ENCODE assay signal across 1 cellular context in the genomic region with DNA sequence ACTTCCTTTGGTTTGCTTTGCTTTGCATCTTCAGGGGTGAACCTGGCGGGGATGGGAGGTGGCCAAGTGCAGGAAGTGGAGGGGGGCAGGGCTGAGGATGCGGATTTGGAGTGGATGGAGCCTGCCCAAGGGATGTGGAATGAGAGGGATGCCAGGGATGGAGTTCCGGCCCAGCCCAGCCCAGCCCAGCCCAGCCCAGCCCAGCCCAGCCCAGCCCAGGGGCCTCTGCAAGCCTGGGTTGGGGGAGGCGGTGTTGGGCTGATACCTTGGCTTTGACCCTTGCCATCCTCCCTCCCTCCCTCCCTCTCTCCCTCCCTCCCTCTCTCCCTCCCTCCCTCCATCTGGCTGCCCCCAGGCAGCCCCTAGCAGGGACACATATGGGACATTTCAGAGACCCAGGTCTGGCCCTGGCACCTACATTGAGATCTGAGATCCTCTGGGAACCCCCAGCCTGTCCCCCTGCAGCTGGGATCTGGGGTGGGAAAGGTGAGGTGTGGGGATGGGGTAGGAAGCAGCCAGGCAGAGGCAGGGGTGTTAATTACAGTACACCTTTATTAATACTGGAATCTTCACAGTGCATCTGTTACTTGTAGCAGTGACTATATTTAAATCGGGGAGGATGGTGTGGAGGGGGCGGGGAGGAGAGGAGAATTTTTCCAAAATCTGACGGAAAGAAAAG.
TF ChIP-seq lines count a peak whose summit lies in the region.

No MANE protein-coding gene starts in this region.

TF ChIP-seq in GM23338, 12 proteins besides CTCF, POLR2A, EP300 and RAD21 (continued from another document):
- TF ChIP-seq, protein P1, sequence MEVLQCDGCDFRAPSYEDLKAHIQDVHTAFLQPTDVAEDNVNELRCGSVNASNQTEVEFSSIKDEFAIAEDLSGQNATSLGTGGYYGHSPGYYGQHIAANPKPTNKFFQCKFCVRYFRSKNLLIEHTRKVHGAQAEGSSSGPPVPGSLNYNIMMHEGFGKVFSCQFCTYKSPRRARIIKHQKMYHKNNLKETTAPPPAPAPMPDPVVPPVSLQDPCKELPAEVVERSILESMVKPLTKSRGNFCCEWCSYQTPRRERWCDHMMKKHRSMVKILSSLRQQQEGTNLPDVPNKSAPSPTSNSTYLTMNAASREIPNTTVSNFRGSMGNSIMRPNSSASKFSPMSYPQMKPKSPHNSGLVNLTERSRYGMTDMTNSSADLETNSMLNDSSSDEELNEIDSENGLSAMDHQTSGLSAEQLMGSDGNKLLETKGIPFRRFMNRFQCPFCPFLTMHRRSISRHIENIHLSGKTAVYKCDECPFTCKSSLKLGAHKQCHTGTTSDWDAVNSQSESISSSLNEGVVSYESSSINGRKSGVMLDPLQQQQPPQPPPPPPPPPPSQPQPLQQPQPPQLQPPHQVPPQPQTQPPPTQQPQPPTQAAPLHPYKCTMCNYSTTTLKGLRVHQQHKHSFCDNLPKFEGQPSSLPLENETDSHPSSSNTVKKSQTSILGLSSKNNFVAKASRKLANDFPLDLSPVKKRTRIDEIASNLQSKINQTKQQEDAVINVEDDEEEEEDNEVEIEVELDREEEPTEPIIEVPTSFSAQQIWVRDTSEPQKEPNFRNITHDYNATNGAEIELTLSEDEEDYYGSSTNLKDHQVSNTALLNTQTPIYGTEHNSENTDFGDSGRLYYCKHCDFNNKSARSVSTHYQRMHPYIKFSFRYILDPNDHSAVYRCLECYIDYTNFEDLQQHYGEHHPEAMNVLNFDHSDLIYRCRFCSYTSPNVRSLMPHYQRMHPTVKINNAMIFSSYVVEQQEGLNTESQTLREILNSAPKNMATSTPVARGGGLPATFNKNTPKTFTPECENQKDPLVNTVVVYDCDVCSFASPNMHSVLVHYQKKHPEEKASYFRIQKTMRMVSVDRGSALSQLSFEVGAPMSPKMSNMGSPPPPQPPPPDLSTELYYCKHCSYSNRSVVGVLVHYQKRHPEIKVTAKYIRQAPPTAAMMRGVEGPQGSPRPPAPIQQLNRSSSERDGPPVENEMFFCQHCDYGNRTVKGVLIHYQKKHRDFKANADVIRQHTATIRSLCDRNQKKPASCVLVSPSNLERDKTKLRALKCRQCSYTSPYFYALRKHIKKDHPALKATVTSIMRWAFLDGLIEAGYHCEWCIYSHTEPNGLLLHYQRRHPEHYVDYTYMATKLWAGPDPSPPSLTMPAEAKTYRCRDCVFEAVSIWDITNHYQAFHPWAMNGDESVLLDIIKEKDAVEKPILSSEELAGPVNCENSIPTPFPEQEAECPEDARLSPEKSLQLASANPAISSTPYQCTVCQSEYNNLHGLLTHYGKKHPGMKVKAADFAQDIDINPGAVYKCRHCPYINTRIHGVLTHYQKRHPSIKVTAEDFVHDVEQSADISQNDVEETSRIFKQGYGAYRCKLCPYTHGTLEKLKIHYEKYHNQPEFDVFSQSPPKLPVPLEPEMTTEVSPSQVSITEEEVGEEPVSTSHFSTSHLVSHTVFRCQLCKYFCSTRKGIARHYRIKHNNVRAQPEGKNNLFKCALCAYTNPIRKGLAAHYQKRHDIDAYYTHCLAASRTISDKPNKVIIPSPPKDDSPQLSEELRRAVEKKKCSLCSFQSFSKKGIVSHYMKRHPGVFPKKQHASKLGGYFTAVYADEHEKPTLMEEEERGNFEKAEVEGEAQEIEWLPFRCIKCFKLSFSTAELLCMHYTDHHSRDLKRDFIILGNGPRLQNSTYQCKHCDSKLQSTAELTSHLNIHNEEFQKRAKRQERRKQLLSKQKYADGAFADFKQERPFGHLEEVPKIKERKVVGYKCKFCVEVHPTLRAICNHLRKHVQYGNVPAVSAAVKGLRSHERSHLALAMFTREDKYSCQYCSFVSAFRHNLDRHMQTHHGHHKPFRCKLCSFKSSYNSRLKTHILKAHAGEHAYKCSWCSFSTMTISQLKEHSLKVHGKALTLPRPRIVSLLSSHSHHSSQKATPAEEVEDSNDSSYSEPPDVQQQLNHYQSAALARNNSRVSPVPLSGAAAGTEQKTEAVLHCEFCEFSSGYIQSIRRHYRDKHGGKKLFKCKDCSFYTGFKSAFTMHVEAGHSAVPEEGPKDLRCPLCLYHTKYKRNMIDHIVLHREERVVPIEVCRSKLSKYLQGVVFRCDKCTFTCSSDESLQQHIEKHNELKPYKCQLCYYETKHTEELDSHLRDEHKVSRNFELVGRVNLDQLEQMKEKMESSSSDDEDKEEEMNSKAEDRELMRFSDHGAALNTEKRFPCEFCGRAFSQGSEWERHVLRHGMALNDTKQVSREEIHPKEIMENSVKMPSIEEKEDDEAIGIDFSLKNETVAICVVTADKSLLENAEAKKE (CRISPR knock-in tag; IDR thresholded peaks at IDR 0.05): no peak
- TF ChIP-seq POLR2AphosphoS5 (IDR thresholded peaks at IDR 0.05; ENCODE audit: low read depth) (no peak), EZH2phosphoT487 (IDR thresholded peaks at IDR 0.05; ENCODE audit: unreplicated experiment) (no peak)
